Comparison of ENCODE assay signal across 29 cellular contexts in the genomic region with DNA sequence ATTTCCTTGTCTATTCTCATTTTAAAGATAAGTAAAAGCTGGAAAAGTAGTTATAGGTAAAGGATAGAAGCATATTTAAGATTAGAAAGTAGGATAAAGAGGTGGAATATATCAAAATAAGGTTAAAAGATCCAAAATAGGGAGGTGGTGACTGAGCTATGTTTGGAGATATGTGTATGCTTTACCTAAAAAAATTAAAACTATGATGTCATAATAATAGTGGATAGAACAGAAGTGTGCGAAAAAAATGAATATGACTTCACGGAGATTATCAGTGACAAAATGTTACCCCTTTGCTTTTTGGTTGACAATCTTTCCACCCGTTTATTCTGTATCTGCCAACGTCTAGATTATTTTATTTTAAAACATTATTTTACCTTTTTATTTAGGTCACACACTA. TPM values are rescaled to one million over a fixed set of nuclear protein-coding genes. Genes with fewer than 3 reads are reported as not detected.
DNase-seq lines count a peak whose midpoint lies in the region; ATAC-seq, FAIRE-seq and TF ChIP-seq lines count a peak whose summit lies in the region.
"Had no signal": no experiment of that assay in that cellular context is flagged by ENCODE, and none has a peak within 500 bp of the region (broad histone marks: within the 10 kb centered on the region; RNA-seq: fewer than 3 reads in every experiment).

No MANE protein-coding gene starts in this region.

- no peak overlapping the region for H3K4me2 ChIP-seq in Loucy (ENCODE audit: low read depth, low read length, poor library complexity, severe bottlenecking)
- no peak overlapping the region for H3K4me2 ChIP-seq in GM12878 (ENCODE audit: control insufficient read depth, insufficient read depth)
- H3K4me2 ChIP-seq: BLaER1 had no signal

- TF ChIP-seq CTCF in HEK293 (tag by site-specific recombination; IDR thresholded peaks at IDR 0.05) (no peak), Loucy (conservative IDR thresholded peaks at IDR 0.05; ENCODE audit: low read length) (no peak), GM12878 (IDR thresholded peaks at IDR 0.05 in 2 of 3, conservative IDR thresholded peaks at IDR 0.05 in 1 of 3; ENCODE audit: control insufficient read depth in 2 of 3, extremely low read depth in 1 of 3, insufficient read depth in 1 of 3, low read depth in 3 of 3, low read length in 3 of 3) (no peak), foreskin keratinocyte (conservative IDR thresholded peaks at IDR 0.05) (no peak)

- intact Hi-C loops in GM12878 (cut with micrococcal nuclease; ENCODE audit: unreplicated experiment) = no loop called here

- FAIRE-seq in GM12878 (lab: Jason Lieb, UNC) = no peak
- FAIRE-seq: A204.1, GM12891, GM19239 had no signal

- H3K79me2 ChIP-seq in Loucy (ENCODE audit: insufficient read depth, low read length) (no peaks in the 10 kb centered on the region), GM12878 (ENCODE audit: control insufficient read depth, insufficient read depth, low read length) (no peaks in the 10 kb centered on the region)

- H3K4me1 ChIP-seq in HEK293 (ENCODE audit: control insufficient read depth, insufficient read depth, low read length) (no peaks in the 10 kb centered on the region; the same call in 1 of the 2 replicates), Loucy (ENCODE audit: insufficient read depth, low read length, poor library complexity, severe bottlenecking) (peaks cover 24% of the 10 kb centered on the region), GM12878 (ENCODE audit: control insufficient read depth, insufficient read depth, low read length) (no peaks in the 10 kb centered on the region), foreskin keratinocyte (no peaks in the 10 kb centered on the region)
- H3K4me1 ChIP-seq: BE2C, BLaER1 had no signal

- no peaks in the 10 kb centered on the region for H3F3A ChIP-seq in Loucy (ENCODE audit: low read depth)

- POLR2A ChIA-PET in HEK293 (lab: Yijun Ruan, JAX) = no interaction called here
- POLR2A ChIA-PET in GM12878 (lab: Charles Lee) = no interaction called here

- H3K9me3 ChIP-seq in HEK293 (ENCODE audit: control insufficient read depth, insufficient read depth, low read depth, low read length) (no peaks in the 10 kb centered on the region; the same call in 1 of the 2 replicates), Loucy (ENCODE audit: insufficient read depth, low read depth, low read length) (peaks cover 10% of the 10 kb centered on the region; the same call in 1 of the 2 replicates), GM12878 (replicated peaks; ENCODE audit: control insufficient read depth, insufficient read depth, low read length) (no peaks in the 10 kb centered on the region)
- H3K9me3 ChIP-seq: BE2C had no signal

- no peak for TF ChIP-seq EP300 in GM12878 (IDR thresholded peaks at IDR 0.05; ENCODE audit: borderline replicate concordance in 1 of 2, control insufficient read depth in 1 of 2, low read depth in 2 of 2, low read length in 2 of 2)

- H3K4me3 ChIP-seq in HEK293 (ENCODE audit: low read depth, low read length) (no peak overlapping the region), Loucy (ENCODE audit: low read length, poor library complexity, severe bottlenecking) (no peak overlapping the region), GM12878 (no peak overlapping the region)
- H3K4me3 ChIP-seq: BLaER1 had no signal

- TF ChIP-seq POLR2A in GM12878 (IDR thresholded peaks at IDR 0.05; ENCODE audit: low read depth, low read length) = no peak

- RAD21 ChIA-PET in GM12878 (lab: Charles Lee; ENCODE audit: unreplicated experiment) = no interaction called here

- H4K20me1 ChIP-seq in Loucy (ENCODE audit: insufficient read depth, low read length, poor library complexity, severe bottlenecking) (no peaks in the 10 kb centered on the region), GM12878 (ENCODE audit: control insufficient read depth, insufficient read depth) (no peaks in the 10 kb centered on the region)
- H4K20me1 ChIP-seq: BLaER1 had no signal

- no TSS peak for BruUV-seq in GM12878 (replicated peaks; lab: Mats Ljungman, UMichigan)

- in situ Hi-C loops in GM12878 (cut with MboI) = no loop called here

- no peak for ATAC-seq in GM12878
- ATAC-seq in foreskin keratinocyte = no peak

- no peaks in the 10 kb centered on the region for H3K9me2 ChIP-seq in Loucy (replicated peaks; ENCODE audit: low read depth, low read length)

- DNase-seq in GM12878 (ENCODE audit: low read depth, low spot score) (no peak), NAMALWA (ENCODE audit: low spot score) (no peak), foreskin keratinocyte (no peak)
- DNase-seq: 8988T; ACHN; BE2C; C1 segment of cervical spinal cord; CD4-positive, alpha-beta memory T cell; CD4-positive, CD25-positive, alpha-beta regulatory T cell; CD8-positive, alpha-beta memory T cell; COR-L47; DMS 273 treated with DMSO at 0.1 percent for 48 hours; DMS153; DMS53; DMS79; DND-41; EL; GDM1 had no signal

- H3K9ac ChIP-seq in Loucy (ENCODE audit: low read depth, low read length, poor library complexity, severe bottlenecking) = peak overlapping the region; percentile 49
- no peak overlapping the region for H3K9ac ChIP-seq in GM12878 (ENCODE audit: control insufficient read depth, insufficient read depth, low read length)
- H3K9ac ChIP-seq: BLaER1 had no signal

- SMC1A ChIA-PET in GM12878 (lab: Charles Lee; ENCODE audit: uncharacterized antibody, unreplicated experiment) = no interaction called here

- TF ChIP-seq RAD21 in GM12878 (IDR thresholded peaks at IDR 0.05; ENCODE audit: insufficient read depth, low read depth, low read length) = no peak

- H3K27me3 ChIP-seq in Loucy (ENCODE audit: insufficient read depth, low read length, poor library complexity, severe bottlenecking) = no peaks in the 10 kb centered on the region
- no peaks in the 10 kb centered on the region for H3K27me3 ChIP-seq in GM12878 (replicated peaks in 1 of 2; ENCODE audit: control insufficient read depth in 2 of 2, insufficient read depth in 2 of 2, low read length in 1 of 2)
- peaks cover 5% of the 10 kb centered on the region for H3K27me3 ChIP-seq in foreskin keratinocyte
- H3K27me3 ChIP-seq: BLaER1 had no signal

- H3K36me3 ChIP-seq in HEK293 (ENCODE audit: control insufficient read depth in 2 of 2, insufficient read depth in 1 of 2, low read length in 2 of 2) (no peaks in the 10 kb centered on the region), Loucy (ENCODE audit: insufficient read depth, low read length) (no peaks in the 10 kb centered on the region), GM12878 (ENCODE audit: control insufficient read depth in 2 of 2, insufficient read depth in 2 of 2, low read length in 1 of 2) (no peaks in the 10 kb centered on the region)
- H3K36me3 ChIP-seq: BE2C, BLaER1 had no signal

- CTCF ChIA-PET in HEK293 (lab: Yijun Ruan, JAX) = interaction anchor here (0.6 kb wide), 1 partner anchor 576 kb away, joined by 5 read pairs; no protein-coding TSS in a partner anchor
- CTCF ChIA-PET in GM12878 (lab: Yijun Ruan, JAX) = interaction anchor here (0.6 kb wide), 1 partner anchor 1541 kb away, joined by 3 read pairs; no protein-coding TSS in a partner anchor

- 0% methylated on average over 4 of the region's 4 CpGs for WGBS in GM12878 (ENCODE audit: insufficient coverage, insufficient replicate concordance, low lambda C conversion rate, missing lambda C conversion rate)

- H2AFZ ChIP-seq in Loucy (ENCODE audit: low read length) (0 out of 2 replicates have a peak overlapping the region, but pooled peaks have one; percentile 34), GM12878 (ENCODE audit: control insufficient read depth, low read depth, low read length) (no peak overlapping the region)

- H3K27ac ChIP-seq in HEK293 (ENCODE audit: extremely low read depth, low read depth, low read length) (no peak overlapping the region), GM12878 (ENCODE audit: control insufficient read depth, insufficient read depth) (no peak overlapping the region), foreskin keratinocyte (no peak overlapping the region)
- H3K27ac ChIP-seq: BLaER1 had no signal

TF ChIP-seq in HEK293, 187 proteins besides CTCF, POLR2A, EP300 and RAD21 (continues in another document):
- no peak for TF ChIP-seq ZNF202 (tag by site-specific recombination; IDR thresholded peaks at IDR 0.05; ENCODE audit: borderline replicate concordance)
- no peak for TF ChIP-seq KLF10 (tag by site-specific recombination; IDR thresholded peaks at IDR 0.05)

TF ChIP-seq in GM12878, 131 proteins besides CTCF, POLR2A, EP300 and RAD21:
- TF ChIP-seq ZNF207 (IDR thresholded peaks at IDR 0.05; ENCODE audit: borderline replicate concordance) = no peak
- TF ChIP-seq ATF7 (IDR thresholded peaks at IDR 0.05; ENCODE audit: low read depth) = 0 out of 2 replicates have a peak, but pooled peaks have one; percentile 23

RNA-seq across cellular contexts. Expression of a gene that starts 33.4 kb away (rescaled TPM):
- not detected in 2 replicates for total RNA-seq in GM12878 (2013; cell fraction: nucleolus; rRNA removed)
- not detected in 2 replicates for total RNA-seq in GM12878 (2014; rRNA removed)
- not detected in 2 replicates for total RNA-seq in GM12878 (2014; rRNA removed; fragmentation: Illumina TruSeq; extraction: Trizol)
- total RNA-seq in GM12878 (2021) = not detected in 2 replicates
- not detected for polyA plus RNA-seq in GM12878 (2011; ENCODE audit: low read depth)
- polyA plus RNA-seq in GM12878 (2011; rRNA removed) = not detected in 2 replicates
- not detected in 2 replicates for polyA plus RNA-seq in GM12878 (2011; cell fraction: cytosol; rRNA removed)
- polyA plus RNA-seq in GM12878 (2011; cell fraction: nucleus; rRNA removed) = not detected in 2 replicates
- not detected in 2 replicates for polyA plus RNA-seq in GM12878 (2012)
- polyA plus RNA-seq in GM12878 (2014; fragmentation: Illumina TruSeq; extraction: Trizol) = not detected in 2 replicates
- not detected for polyA plus RNA-seq in GM12878 (2014; fragmentation: Nextera tagmentation; extraction: Ambion mirVana)
- polyA plus RNA-seq in GM12878 (2014; rRNA removed) = not detected in 2 replicates
- polyA plus RNA-seq in GM12878 (2016; fragmentation: Nextera tagmentation; extraction: Ambion mirVana) = not detected
- polyA minus RNA-seq in GM12878 (2011; rRNA and poly(A)+ RNA removed) = not detected in 2 replicates
- not detected in 2 replicates for polyA minus RNA-seq in GM12878 (2011; cell fraction: cytosol; rRNA and poly(A)+ RNA removed)
- not detected in 2 replicates for polyA minus RNA-seq in GM12878 (2011; cell fraction: nucleus; rRNA and poly(A)+ RNA removed)
- total RNA-seq in foreskin keratinocyte = not detected in 2 replicates
- not detected in 2 replicates for polyA plus RNA-seq in foreskin keratinocyte
- total RNA-seq: A673; CD4-positive, alpha-beta memory T cell; CD4-positive, CD25-positive, alpha-beta regulatory T cell; CD8-positive, alpha-beta memory T cell; Daoy; G401 had no signal
- polyA plus RNA-seq: AG04450; CD14-positive monocyte; CD4-positive, alpha-beta memory T cell; CD4-positive, CD25-positive, alpha-beta regulatory T cell; CD8-positive, alpha-beta memory T cell had no signal
